In the genomic region with DNA sequence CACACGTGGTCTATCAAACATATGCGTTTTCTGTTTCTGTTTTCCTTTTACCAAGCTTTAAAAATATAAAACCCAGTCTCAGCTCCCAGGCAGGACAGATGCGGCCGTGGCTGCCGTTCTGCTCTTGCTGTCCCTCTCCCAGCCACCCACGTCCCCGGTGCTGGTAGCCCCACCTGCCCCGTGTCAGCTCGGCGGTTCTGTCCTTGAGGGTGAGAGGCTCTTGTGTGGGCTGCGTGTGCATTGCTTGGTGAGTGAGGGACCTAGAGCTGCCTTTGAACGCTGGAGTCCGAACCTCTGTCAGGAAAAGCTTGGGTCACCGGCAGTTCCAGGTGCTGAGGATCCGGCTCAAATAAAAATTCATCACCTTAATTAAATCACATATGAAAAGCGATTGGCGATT, we compare ENCODE assay signal across 19 cellular contexts.
"Had no signal": no experiment of that assay in that cellular context is flagged by ENCODE, and none has a peak within 500 bp of the region (broad histone marks: within the 10 kb centered on the region; RNA-seq: fewer than 3 reads in every experiment).

No MANE protein-coding gene starts in this region.

- H3K4me2 ChIP-seq: smooth muscle cell had no signal

- H3K9me3 Mint-ChIP-seq: naive thymus-derived CD4-positive, alpha-beta T cell had no signal

- H3K9me3 ChIP-seq: gastroesophageal sphincter, pancreas, suprapubic skin, thyroid gland, upper lobe of left lung, vagina had no signal

- H3K27ac Mint-ChIP-seq: progenitor cell of endocrine pancreas had no signal

- H3K4me3 ChIP-seq: gastroesophageal sphincter, pancreas, smooth muscle cell, suprapubic skin, thyroid gland, upper lobe of left lung, vagina had no signal

- H3K27ac ChIP-seq: gastroesophageal sphincter, pancreas, thyroid gland, upper lobe of left lung, vagina had no signal

- H3K27me3 ChIP-seq: gastroesophageal sphincter, pancreas, suprapubic skin, thyroid gland, upper lobe of left lung, vagina had no signal

- H3K27me3 Mint-ChIP-seq: naive thymus-derived CD4-positive, alpha-beta T cell; progenitor cell of endocrine pancreas had no signal

- DNase-seq: cortex of kidney; effector memory CD4-positive, alpha-beta T cell; glutamatergic neuron; islet precursor cell; mammary epithelial cell; naive thymus-derived CD4-positive, alpha-beta T cell; nucleus accumbens; pancreas; stimulated activated CD4-positive, alpha-beta T cell treated with anti-CD3 and anti-CD28 coated beads, Interleukin-2, amount 100 ng/mL, for 48 hours; stimulated activated naive CD8-positive, alpha-beta T cell treated with anti-CD3 and anti-CD28 coated beads, Interleukin-15, Interleukin-2, amounts not matched to agents 100 U/mL and 50 U/mL, for 24 hours; thyroid gland; upper lobe of left lung had no signal

- ATAC-seq: gastroesophageal sphincter; left lobe of liver; naive thymus-derived CD4-positive, alpha-beta T cell; pancreas; right cardiac atrium; stimulated activated naive CD8-positive, alpha-beta T cell treated with anti-CD3 and anti-CD28 coated beads, Interleukin-15, Interleukin-2, amounts not matched to agents 100 U/mL and 50 U/mL, for 24 hours had no signal
